Comparison of ENCODE assay signal across 22 cellular contexts in the genomic region with DNA sequence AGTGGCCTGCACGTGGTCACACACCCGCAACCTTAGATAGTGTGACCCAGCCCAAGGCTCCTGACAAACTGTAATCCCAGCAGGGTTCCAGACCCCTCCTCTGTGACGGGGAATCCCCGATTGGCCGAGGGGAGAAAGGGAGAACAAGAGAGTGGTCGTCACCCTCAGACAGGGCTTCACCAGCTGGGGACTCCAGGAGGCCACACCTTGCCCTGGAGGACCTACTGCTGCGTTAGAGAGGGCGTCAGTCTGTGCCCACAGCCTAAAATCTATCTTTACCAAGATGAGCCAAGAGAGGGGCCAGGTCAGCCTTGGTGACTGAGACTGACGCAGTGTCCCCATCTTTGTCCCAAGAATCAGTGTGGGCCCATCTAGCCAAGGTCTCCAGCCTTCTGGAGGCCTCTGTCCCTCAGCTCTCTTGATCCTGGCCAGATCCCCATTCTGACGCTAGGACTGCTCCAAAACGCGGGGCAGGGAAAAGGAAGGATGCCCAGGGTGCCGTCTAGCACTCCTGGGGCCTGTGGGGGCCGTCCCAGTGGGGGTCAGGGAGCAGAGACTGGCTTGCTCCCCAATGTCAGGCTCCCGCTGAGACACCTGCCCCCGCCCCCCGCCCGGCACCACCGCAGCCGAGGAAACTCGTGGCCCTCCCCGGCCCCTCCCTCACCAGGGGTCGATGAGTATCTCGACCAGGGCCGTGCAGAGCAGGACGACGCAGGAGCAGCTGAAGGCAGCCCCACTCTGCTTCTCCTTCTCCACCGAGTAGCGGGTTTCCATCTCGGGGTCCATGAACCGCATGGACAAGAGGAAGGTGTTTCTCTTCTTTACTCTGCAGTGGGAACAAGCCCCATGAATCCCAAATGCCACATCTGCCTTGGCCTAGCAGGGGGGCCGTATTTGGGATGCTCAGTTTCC. TPM values are rescaled to one million over a fixed set of nuclear protein-coding genes. Genes with fewer than 3 reads are reported as not detected.
A peak's percentile ranks its signal among the peaks of the same experiment; 100 is the strongest.
DNase-seq lines count a peak whose midpoint lies in the region; ATAC-seq, FAIRE-seq and TF ChIP-seq lines count a peak whose summit lies in the region.
"Had no signal": no experiment of that assay in that cellular context is flagged by ENCODE, and none has a peak within 500 bp of the region (broad histone marks: within the 10 kb centered on the region; RNA-seq: fewer than 3 reads in every experiment).

No MANE protein-coding gene starts in this region.

- no peak for TF ChIP-seq CTCF in right atrium auricular region (IDR thresholded peaks at IDR 0.05)
- no peak for TF ChIP-seq CTCF in H1 (IDR thresholded peaks at IDR 0.05; ENCODE audit: control extremely low read depth in 1 of 3, insufficient read depth in 1 of 3, low read depth in 1 of 3, low read length in 3 of 3)
- no peak for TF ChIP-seq CTCF in neural progenitor cell (IDR thresholded peaks at IDR 0.05)

- no peak for TF ChIP-seq EP300 in H1 (IDR thresholded peaks at IDR 0.05; ENCODE audit: borderline replicate concordance in 1 of 2, low read depth in 2 of 2, low read length in 2 of 2)

- no peak overlapping the region for H2BK120ac ChIP-seq in H1 (replicated peaks; ENCODE audit: low read depth, low read length)

- no peaks in the 10 kb centered on the region for H3K9me3 ChIP-seq in right atrium auricular region
- peaks cover 2 to 13% of the 10 kb centered on the region in 2 experiments; a peak in 1 of 4 replicates for H3K9me3 ChIP-seq in H1 (ENCODE audit: insufficient read depth in 2 of 2, low read depth in 1 of 2, low read length in 1 of 2)
- H3K9me3 ChIP-seq in neural progenitor cell (ENCODE audit: low read depth), result no peaks in the 10 kb centered on the region
- H3K9me3 ChIP-seq: BLaER1 treated with 17β-estradiol and CSF1 and Interleukin-3, amounts not matched to agents 10 nM and 100 nM; SK-N-SH had no signal

- H3K14ac ChIP-seq in H1 (ENCODE audit: insufficient read length), result no peak overlapping the region

- H3K27ac ChIP-seq in right atrium auricular region (no peak overlapping the region), H1 (ENCODE audit: low read depth, low read length) (no peak overlapping the region), neural progenitor cell (no peak overlapping the region)
- H3K27ac ChIP-seq: 22Rv1; BLaER1 treated with 17β-estradiol and CSF1 and Interleukin-3, amounts not matched to agents 10 nM and 100 nM had no signal

- H2AFZ ChIP-seq in H1 (ENCODE audit: low read length) (no peak overlapping the region), neural progenitor cell (replicated peaks) (no peak overlapping the region)

- no peak overlapping the region for H2BK20ac ChIP-seq in H1 (ENCODE audit: low read length)

- H4K20me1 ChIP-seq in H1 (replicated peaks in 1 of 2; ENCODE audit: control insufficient read depth in 1 of 2, insufficient read depth in 2 of 2, low read length in 2 of 2) (no peaks in the 10 kb centered on the region), neural progenitor cell (ENCODE audit: low read depth) (no peaks in the 10 kb centered on the region)

- no peaks in the 10 kb centered on the region for H3K4me1 ChIP-seq in right atrium auricular region
- H3K4me1 ChIP-seq in H1 (replicated peaks in 1 of 4; ENCODE audit: control insufficient read depth in 3 of 4, insufficient read depth in 4 of 4, low read length in 3 of 4), result peaks cover 0 to 14% (median 6%) of the 10 kb centered on the region in 4 experiments; a peak in 5 of 7 replicates
- H3K4me1 ChIP-seq in neural progenitor cell, result peaks cover 23% of the 10 kb centered on the region

- H3K18ac ChIP-seq in H1 (ENCODE audit: extremely low read depth, low read length), result no peak overlapping the region; the same call in 1 of the 2 replicates

- H3K4me2 ChIP-seq in H1 (ENCODE audit: insufficient read depth in 1 of 2, low read depth in 2 of 2, low read length in 2 of 2), result no peak overlapping the region
- H3K4me2 ChIP-seq in neural progenitor cell, result no peak overlapping the region
- H3K4me2 ChIP-seq: BLaER1 treated with 17β-estradiol and CSF1 and Interleukin-3, amounts not matched to agents 10 nM and 100 nM; SK-N-SH had no signal

- peak overlapping the region; percentile 57 for H3K27ac Mint-ChIP-seq in neural progenitor cell

- H3F3A ChIP-seq in neural progenitor cell (ENCODE audit: low read depth), result peaks cover 20% of the 10 kb centered on the region

- CTCF ChIA-PET in H1 (lab: Charles Lee; ENCODE audit: partially characterized antibody), result interaction anchor here (0.6 to 1.1 kb wide), 4 partner anchors 15 to 424 kb away, joined by 3 to 9 read pairs (median 4); no protein-coding TSS in a partner anchor

- H3K36me3 Mint-ChIP-seq in neural progenitor cell, result peaks cover 31% of the 10 kb centered on the region

- no peak overlapping the region for H4K5ac ChIP-seq in H1 (ENCODE audit: insufficient read length, low read depth, low read length)

- H4K91ac ChIP-seq in H1 (replicated peaks; ENCODE audit: insufficient read length, low read length), result no peak overlapping the region

- no peak overlapping the region; the same call in 1 of the 2 replicates for H2BK5ac ChIP-seq in H1 (ENCODE audit: low read depth, low read length)

- TF ChIP-seq POLR2A in H1 (IDR thresholded peaks at IDR 0.05; ENCODE audit: control extremely low read depth in 1 of 2, low read depth in 2 of 2, low read length in 2 of 2), result no peak

- H3K4ac ChIP-seq in H1 (replicated peaks; ENCODE audit: insufficient read length, low read depth, low read length), result no peak overlapping the region

- H3K56ac ChIP-seq in H1 (replicated peaks; ENCODE audit: insufficient read length, low read depth, low read length), result no peak overlapping the region

- no peak overlapping the region for H2BK12ac ChIP-seq in H1 (ENCODE audit: low read depth, low read length)

- peaks cover 10% of the 10 kb centered on the region for H3K27me3 Mint-ChIP-seq in neural progenitor cell (ENCODE audit: insufficient read depth, low read depth)
- H3K27me3 Mint-ChIP-seq: CD8-positive, alpha-beta memory T cell had no signal

- peak; percentile 63 for DNase-seq in cardiac septum (ENCODE audit: low spot score)
- DNase-seq in right atrium auricular region (ENCODE audit: low spot score), result no peak
- no peak for DNase-seq in H1 (ENCODE audit: low read depth in 1 of 2, low spot score in 2 of 2)
- no peak for DNase-seq in neural progenitor cell (ENCODE audit: low spot score)
- DNase-seq in HCEC 1CT, result no peak
- DNase-seq in NCI-H69 (lab: John Stamatoyannopoulos, UW), result no peak
- DNase-seq: CD8-positive, alpha-beta memory T cell; GDM1; H9; KG1; NCI-H1092 treated with DMSO at 0.1 percent for 48 hours; NCI-H1436 treated with DMSO at 0.1 percent for 48 hours; NCI-H2029 treated with DMSO at 0.1 percent for 48 hours; NCI-H82; SIG-M5; SK-N-SH had no signal

- no peak overlapping the region for H3K9ac ChIP-seq in H1 (replicated peaks in 1 of 4; ENCODE audit: extremely low read depth in 1 of 4, low read depth in 3 of 4, low read length in 3 of 4)
- H3K9ac ChIP-seq in neural progenitor cell, result no peak overlapping the region
- H3K9ac ChIP-seq: BLaER1 treated with 17β-estradiol and CSF1 and Interleukin-3, amounts not matched to agents 10 nM and 100 nM; SK-N-SH had no signal

- H3K36me3 ChIP-seq in right atrium auricular region, result peaks cover 5% of the 10 kb centered on the region
- peaks cover 0 to 16% (median 2%) of the 10 kb centered on the region in 4 experiments; a peak in 4 of 8 replicates for H3K36me3 ChIP-seq in H1 (ENCODE audit: control insufficient read depth in 2 of 4, insufficient read depth in 4 of 4, low read length in 3 of 4)
- no peaks in the 10 kb centered on the region for H3K36me3 ChIP-seq in neural progenitor cell

- H2AK5ac ChIP-seq in H1 (ENCODE audit: low read depth, low read length), result no peak overlapping the region

- 0 out of 2 replicates have a peak overlapping the region, but pooled peaks have one; percentile 29 for H2BK15ac ChIP-seq in H1 (ENCODE audit: low read length)

- no peak overlapping the region for H3K23ac ChIP-seq in H1 (ENCODE audit: insufficient read length)

- TF ChIP-seq RAD21 in H1 (IDR thresholded peaks at IDR 0.05 in 1 of 2, conservative IDR thresholded peaks at IDR 0.05 in 1 of 2; ENCODE audit: low read depth in 2 of 2, low read length in 2 of 2), result no peak

- no peak for ATAC-seq in HG03175 (IDR thresholded peaks at IDR 0.05; ENCODE audit: unreplicated experiment)
- ATAC-seq in HG02884 (IDR thresholded peaks at IDR 0.05; ENCODE audit: unreplicated experiment), result no peak
- ATAC-seq: Panc1 had no signal

- no peak overlapping the region; the same call in 1 of the 2 replicates for H4K8ac ChIP-seq in H1 (ENCODE audit: extremely low read depth, insufficient read depth, low read length)

- POLR2A ChIA-PET in H1 (lab: Charles Lee; ENCODE audit: partially characterized antibody), result interaction anchor here (1.6 kb wide), 1 partner anchor 12 kb away, joined by 6 read pairs; no protein-coding TSS in a partner anchor

- H3K79me2 ChIP-seq in H1 (ENCODE audit: control insufficient read depth in 1 of 2, insufficient read depth in 2 of 2, low read length in 2 of 2) (no peaks in the 10 kb centered on the region; a peak in 1 of 4 replicates), neural progenitor cell (ENCODE audit: low read depth) (no peaks in the 10 kb centered on the region)

- H3K9me3 Mint-ChIP-seq in neural progenitor cell, result no peaks in the 10 kb centered on the region
- H3K9me3 Mint-ChIP-seq: CD8-positive, alpha-beta memory T cell had no signal

- peaks cover 29% of the 10 kb centered on the region for H3K4me1 Mint-ChIP-seq in neural progenitor cell
- H3K4me1 Mint-ChIP-seq: CD8-positive, alpha-beta memory T cell had no signal

- 90% methylated on average over 29 of the region's 32 CpGs; no CpG with 5 or more reads in 1 of the 2 experiments for WGBS in H1 (ENCODE audit: extremely low coverage in 1 of 2, insufficient coverage in 1 of 2, insufficient read length in 1 of 2, insufficient replicate concordance in 2 of 2, low coverage in 1 of 2, low lambda C conversion rate in 2 of 2, missing lambda C conversion rate in 1 of 2), 2 experiments

- no peaks in the 10 kb centered on the region; the same call in 1 of the 2 replicates for H3K79me1 ChIP-seq in H1 (ENCODE audit: low read depth, low read length)

- no peaks in the 10 kb centered on the region for H3K23me2 ChIP-seq in H1 (ENCODE audit: low read depth, low read length)

- no peak for FAIRE-seq in H1 (lab: Jason Lieb, UNC)
- FAIRE-seq: GM18507 had no signal

- no peak overlapping the region for H3K4me3 ChIP-seq in right atrium auricular region
- no peak overlapping the region for H3K4me3 ChIP-seq in H1 (ENCODE audit: extremely low read depth in 1 of 4, insufficient read depth in 2 of 4, low read depth in 3 of 4, low read length in 4 of 4)
- no peak overlapping the region for H3K4me3 ChIP-seq in neural progenitor cell
- H3K4me3 ChIP-seq: BLaER1 treated with 17β-estradiol and CSF1 and Interleukin-3, amounts not matched to agents 10 nM and 100 nM had no signal

- no peak overlapping the region for H3K4me3 Mint-ChIP-seq in neural progenitor cell
- H3K4me3 Mint-ChIP-seq: CD8-positive, alpha-beta memory T cell; H9 had no signal

- H3K27me3 ChIP-seq in right atrium auricular region, result no peaks in the 10 kb centered on the region
- no peaks in the 10 kb centered on the region for H3K27me3 ChIP-seq in H1 (replicated peaks in 1 of 4; ENCODE audit: control insufficient read depth in 3 of 4, extremely low read depth in 1 of 4, insufficient read depth in 3 of 4, low read length in 3 of 4)
- no peaks in the 10 kb centered on the region for H3K27me3 ChIP-seq in neural progenitor cell
- H3K27me3 ChIP-seq: BLaER1 treated with 17β-estradiol and CSF1 and Interleukin-3, amounts not matched to agents 10 nM and 100 nM had no signal

- intact Hi-C loops in cardiac septum (cut with DNase I), result no loop called here

RNA-seq across cellular contexts. Expression of a gene that starts 40.9 kb away (rescaled TPM):
- total RNA-seq in cardiac septum, result 2.3 TPM
- total RNA-seq in right atrium auricular region, result 1 to 10 TPM; 1.2 to 1.7 TPM
- total RNA-seq in H1 (2021; fragmentation: NEBNext Ultra II Directional; extraction: Animal tissue kit (Norgen Biotek cat#: 25700)), result 46.3 and 47.0 TPM in 2 replicates
- 34.4 and 36.1 TPM in 2 replicates for polyA plus RNA-seq in H1 (2011; rRNA removed)
- 40.9 TPM for polyA plus RNA-seq in H1 (2011; cell fraction: cytosol; rRNA removed)
- polyA plus RNA-seq in H1 (2011; cell fraction: nucleus; rRNA removed), result 61.8 TPM
- 34.0 to 45.9 TPM (median 38.7 TPM) in 4 replicates for polyA plus RNA-seq in H1 (2012, experiment 1 of 2)
- polyA plus RNA-seq in H1 (2012, experiment 2 of 2), result 25.7 TPM
- 24.5 TPM for polyA plus RNA-seq in H1 (2013, experiment 1 of 2)
- 24.1 TPM for polyA plus RNA-seq in H1 (2013, experiment 2 of 2)
- 82.8 and 83.4 TPM in 2 replicates for polyA minus RNA-seq in H1 (2011; rRNA and poly(A)+ RNA removed)
- polyA minus RNA-seq in H1 (2011; cell fraction: cytosol; rRNA and poly(A)+ RNA removed), result 34.1 TPM
- polyA minus RNA-seq in H1 (2011; cell fraction: nucleus; rRNA and poly(A)+ RNA removed), result 86.2 TPM
- total RNA-seq in neural progenitor cell (ENCODE audit: low replicate concordance), result 50.6 and 52.2 TPM in 2 replicates

RNA-seq across cellular contexts. Expression of a gene that starts 40.9 kb away (rescaled TPM):
- total RNA-seq in cardiac septum (23.2 TPM), right atrium auricular region (10 to 100 TPM; 12.8 to 17.7 TPM), neural progenitor cell (ENCODE audit: low replicate concordance) (41.6 and 59.5 TPM in 2 replicates)
- 46.2 and 48.6 TPM in 2 replicates for total RNA-seq in H1 (2021; fragmentation: NEBNext Ultra II Directional; extraction: Animal tissue kit (Norgen Biotek cat#: 25700))
- 91.9 and 101 TPM in 2 replicates for polyA plus RNA-seq in H1 (2011; rRNA removed)
- polyA plus RNA-seq in H1 (2011; cell fraction: cytosol; rRNA removed), result 80.9 TPM
- polyA plus RNA-seq in H1 (2011; cell fraction: nucleus; rRNA removed), result 58.7 TPM
- 72.5 to 81.1 TPM (median 75.3 TPM) in 4 replicates for polyA plus RNA-seq in H1 (2012, experiment 1 of 2)
- 52.9 TPM for polyA plus RNA-seq in H1 (2012, experiment 2 of 2)
- polyA plus RNA-seq in H1 (2013, experiment 1 of 2), result 89.7 TPM
- polyA plus RNA-seq in H1 (2013, experiment 2 of 2), result 84.1 TPM
- 18.9 and 21.6 TPM in 2 replicates for polyA minus RNA-seq in H1 (2011; rRNA and poly(A)+ RNA removed)
- polyA minus RNA-seq in H1 (2011; cell fraction: cytosol; rRNA and poly(A)+ RNA removed), result 12.1 TPM
- polyA minus RNA-seq in H1 (2011; cell fraction: nucleus; rRNA and poly(A)+ RNA removed), result 22.8 TPM

Comparison
In these comparisons a context has a peak if more than half of its experiments do, and no peak if none do; other contexts are left out.
1. RNA of a gene that starts 40.9 kb away (total RNA-seq): 50.6 to 52.2 TPM in neural progenitor cell and 46.3 to 47.0 TPM in H1; 2.3 TPM in cardiac septum (single experiment) and 1.2 to 1.7 TPM in right atrium auricular region; every median in the first group is over 10 times any median in the second.